2 cellular contexts compared by ENCODE assay signal in genomic region chr5:16179511-16179935, GRCh38.
TF ChIP-seq lines count a peak whose summit lies in the region.

TSS of gene MARCHF11 (minus strand) at chr5:16179791. CDS start at chr5:16179575, 216 bp downstream.

TF ChIP-seq in SK-N-SH, 30 proteins besides CTCF, POLR2A, EP300 and RAD21 (continued from another document):
- TF ChIP-seq REST (IDR thresholded peaks at IDR 0.05; ENCODE audit: low read depth, low read length) (no peak), TAF1 (IDR thresholded peaks at IDR 0.05; ENCODE audit: borderline replicate concordance, low read depth, low read length) (no peak), TCF12 (IDR thresholded peaks at IDR 0.05) (no peak), FOSL2 (IDR thresholded peaks at IDR 0.05; ENCODE audit: borderline replicate concordance, low read depth) (no peak), TEAD4 (IDR thresholded peaks at IDR 0.05; ENCODE audit: borderline replicate concordance, insufficient read depth) (no peak), JUND (IDR thresholded peaks at IDR 0.05) (no peak)
TF ChIP-seq in SK-N-SH: peak in this region for 0.

TF ChIP-seq in SK-N-SH treated with all-trans-retinoic acid at 6 μM for 48 hours, 23 proteins besides CTCF, POLR2A, EP300 and RAD21 (continued from another document):
- TF ChIP-seq TSHZ2 (CRISPR knock-in tag; IDR thresholded peaks at IDR 0.05) (no peak), SNAI2 (CRISPR knock-in tag; IDR thresholded peaks at IDR 0.05) (no peak), PPARA (CRISPR knock-in tag; IDR thresholded peaks at IDR 0.05; ENCODE audit: borderline replicate concordance) (no peak)
